Comparison of ENCODE assay signal across 8 cellular contexts in the genomic region with DNA sequence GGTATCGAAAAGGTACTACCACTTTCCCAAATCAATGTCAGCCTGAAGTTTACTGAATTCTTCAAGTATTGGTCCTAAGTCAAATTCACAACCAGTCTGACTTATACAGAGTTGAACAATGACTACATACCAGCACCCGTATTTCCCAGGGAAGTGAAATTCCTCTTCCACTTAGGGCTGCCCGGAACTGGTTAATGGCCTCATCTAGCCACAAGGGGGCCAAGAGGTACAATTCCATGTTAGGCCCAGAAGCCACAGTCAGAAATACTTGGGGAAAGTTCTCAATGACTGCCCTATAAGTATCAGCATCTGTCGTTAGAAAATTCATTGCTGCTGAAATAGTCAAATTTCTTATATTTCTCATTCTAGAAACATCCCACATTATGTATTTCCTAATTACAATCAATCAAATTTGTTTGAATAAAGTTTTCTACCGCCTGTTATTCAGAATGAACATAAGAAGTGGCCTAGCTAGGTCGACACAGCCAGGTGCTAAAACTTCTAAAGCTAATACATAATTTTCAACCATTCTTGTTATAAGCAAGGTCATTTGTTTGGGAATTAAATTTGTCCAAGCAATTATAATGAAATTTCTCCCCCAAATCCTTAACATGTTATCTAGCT. TPM values are rescaled to one million over a fixed set of nuclear protein-coding genes. Genes with fewer than 3 reads are reported as not detected.
DNase-seq lines count a peak whose midpoint lies in the region; ATAC-seq and TF ChIP-seq lines count a peak whose summit lies in the region.

No MANE protein-coding gene starts in this region.

- H3K9me2 ChIP-seq in PC-9 (ENCODE audit: insufficient read depth), result no peaks in the 10 kb centered on the region

- H3K4me1 ChIP-seq in DND-41 (ENCODE audit: insufficient read depth, low read length) (no peaks in the 10 kb centered on the region), PC-9 (replicated peaks; ENCODE audit: insufficient read depth) (no peaks in the 10 kb centered on the region)

- no peak overlapping the region for H3K9ac ChIP-seq in DND-41 (ENCODE audit: low read depth, low read length)

- intact Hi-C loops in PC-9 (cut with micrococcal nuclease; ENCODE audit: unreplicated experiment), result loop anchor here (5.0 to 10.0 kb wide), 7 partner anchors 108 to 1553 kb away; no protein-coding TSS in a partner anchor

- DNase-seq in DND-41 (no peak), PC-9 (peak in 1 of 2 experiments; percentile 35), erythroblast (lab: John Stamatoyannopoulos, UW) (peak; percentile 6 to 31), omental fat pad (ENCODE audit: low spot score) (no peak), NCI-H2171 (lab: John Stamatoyannopoulos, UW) (no peak), NOMO-1 treated with dmso at 0.1 percent for 144 hours (lab: John Stamatoyannopoulos, UW; ENCODE audit: unreplicated experiment) (no peak)

- TF ChIP-seq CTCF in DND-41 (IDR thresholded peaks at IDR 0.05; ENCODE audit: borderline replicate concordance, extremely low read depth, low read length, poor library complexity, severe bottlenecking) (peak; percentile 45), PC-9 (conservative IDR thresholded peaks at IDR 0.05) (peak; percentile 79), omental fat pad (IDR thresholded peaks at IDR 0.05) (no peak)

- H3K79me2 ChIP-seq in DND-41 (ENCODE audit: insufficient read depth, low read length), result no peaks in the 10 kb centered on the region
- no peaks in the 10 kb centered on the region for H3K79me2 ChIP-seq in PC-9 (ENCODE audit: low read depth)

- H3K9me3 ChIP-seq in DND-41 (ENCODE audit: insufficient read depth, low read length, severe bottlenecking) (peaks cover 11% of the 10 kb centered on the region), PC-9 (ENCODE audit: insufficient read depth, low read depth) (no peaks in the 10 kb centered on the region)

- H3K27ac ChIP-seq in DND-41 (ENCODE audit: low read length) (no peak overlapping the region), PC-9 (no peak overlapping the region)

- peaks cover 6% of the 10 kb centered on the region for H3F3A ChIP-seq in PC-9 (ENCODE audit: insufficient read depth, low read depth)

- H3K4me3 ChIP-seq in DND-41 (ENCODE audit: low read depth in 1 of 2, low read length in 2 of 2) (no peak overlapping the region), PC-9 (no peak overlapping the region)

- POLR2A ChIA-PET in PC-9 (lab: Charles Lee; ENCODE audit: unreplicated experiment), result no interaction called here

- no TSS peak for BruUV-seq in PC-9 (replicated peaks; lab: Mats Ljungman, UMichigan)

- CTCF ChIA-PET in PC-9 (lab: Charles Lee), result no interaction called here

- ATAC-seq in DND-41 (ENCODE audit: insufficient read depth, low read depth) (0 out of 3 replicates have a peak, but pooled peaks have one; percentile 39), HG02678 (IDR thresholded peaks at IDR 0.05; ENCODE audit: unreplicated experiment) (peak; percentile 52), omental fat pad (ENCODE audit: low FRiP score) (peak; percentile 49), GM18867 (IDR thresholded peaks at IDR 0.05; ENCODE audit: unreplicated experiment) (no peak)

- no peak for TF ChIP-seq POLR2A in erythroblast (IDR thresholded peaks at IDR 0.05; ENCODE audit: low read length)

- no peaks in the 10 kb centered on the region for H3K36me3 ChIP-seq in DND-41 (ENCODE audit: insufficient read depth, low read length)
- H3K36me3 ChIP-seq in PC-9 (ENCODE audit: low read depth), result no peaks in the 10 kb centered on the region

- no peaks in the 10 kb centered on the region for H3K27me3 ChIP-seq in DND-41 (ENCODE audit: insufficient read depth, low read length, poor library complexity)
- H3K27me3 ChIP-seq in PC-9 (ENCODE audit: insufficient read depth, low read depth), result no peaks in the 10 kb centered on the region

- H4K20me1 ChIP-seq in DND-41 (ENCODE audit: insufficient read depth, low read length), result no peaks in the 10 kb centered on the region
- no peaks in the 10 kb centered on the region for H4K20me1 ChIP-seq in PC-9 (ENCODE audit: insufficient read depth)

- H2AFZ ChIP-seq in DND-41 (ENCODE audit: low read depth, low read length), result no peak overlapping the region
- H2AFZ ChIP-seq in PC-9, result no peak overlapping the region

- H3K4me2 ChIP-seq in DND-41 (ENCODE audit: insufficient read depth, low read length) (no peak overlapping the region), PC-9 (no peak overlapping the region)

RNA-seq across cellular contexts. Expression of gene PCDH7, which starts 5.6 kb away (rescaled TPM):
- 28.6 and 32.4 TPM in 2 replicates for total RNA-seq in PC-9 (2021)
- total RNA-seq in omental fat pad, result 1 to 10 TPM in 2 of 4 donors, under 1 TPM in 2; 0.69 to 4.5 (median 2.2) TPM

Comparison
In these comparisons a context has a peak if more than half of its experiments do, and no peak if none do; other contexts are left out.
1. DNase-seq: peak in erythroblast (2 of 2); none in DND-41 (single experiment), omental fat pad (single experiment), NCI-H2171 (single experiment) and NOMO-1 treated with dmso at 0.1 percent for 144 hours (single experiment).
2. CTCF ChIP-seq: peak in DND-41 (single experiment) and PC-9 (single experiment); none in omental fat pad (0 of 3).